In the genomic region with DNA sequence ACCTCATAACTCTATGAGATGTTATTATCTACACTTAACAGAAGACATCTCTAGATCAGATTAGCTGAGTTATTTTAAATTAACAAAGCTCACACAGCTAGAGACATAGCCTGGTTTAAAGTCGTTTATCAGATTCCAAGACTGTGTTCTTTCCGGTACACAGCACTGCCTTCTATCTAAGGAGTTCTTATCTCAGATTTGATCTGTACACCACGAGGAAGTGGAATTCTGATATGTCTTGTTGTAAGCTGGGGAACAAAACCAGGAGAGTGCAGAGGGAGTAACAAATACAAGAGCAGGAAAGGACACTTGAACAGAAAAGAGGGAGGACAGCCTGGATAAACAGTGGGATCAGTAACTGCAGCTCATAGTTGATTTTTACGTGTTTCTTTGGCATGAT, we compare ENCODE assay signal across 2 cellular contexts.
TF ChIP-seq lines count a peak whose summit lies in the region.

No MANE protein-coding gene starts in this region.

TF ChIP-seq in endothelial cell of umbilical vein, 7 proteins besides CTCF, POLR2A, EP300 and RAD21:
- TF ChIP-seq MYC (IDR thresholded peaks at IDR 0.05; ENCODE audit: low read depth, low read length) (no peak), POLR2AphosphoS5 (IDR thresholded peaks at IDR 0.05; ENCODE audit: insufficient read depth, low read depth, low read length) (no peak)

TF ChIP-seq in HepG2, 621 proteins besides CTCF, POLR2A, EP300 and RAD21:
- TF ChIP-seq, protein P1, sequence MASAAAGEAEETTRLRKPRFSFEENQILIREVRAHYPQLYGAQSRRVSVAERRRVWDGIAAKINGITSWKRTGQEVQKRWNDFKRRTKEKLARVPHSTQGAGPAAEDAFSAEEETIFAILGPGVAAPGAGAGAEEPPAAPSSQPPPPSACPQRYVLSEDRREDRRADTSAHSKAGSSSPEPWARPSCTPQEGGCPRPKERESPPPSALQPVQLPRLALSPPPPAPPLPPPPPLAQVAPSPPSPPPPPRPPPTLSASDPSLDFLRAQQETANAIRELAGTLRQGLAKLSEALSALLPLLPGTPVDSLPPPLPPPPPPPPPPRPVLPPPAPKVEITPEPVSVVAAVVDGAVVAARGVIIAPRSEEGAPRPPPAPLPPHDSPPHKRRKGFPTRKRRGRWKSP (CRISPR knock-in tag; IDR thresholded peaks at IDR 0.05): no peak
- no peak for TF ChIP-seq ERF (CRISPR knock-in tag; IDR thresholded peaks at IDR 0.05)
- TF ChIP-seq ZNF672 (CRISPR knock-in tag; IDR thresholded peaks at IDR 0.05): no peak
